Comparison of ENCODE assay signal across 9 cellular contexts in the genomic region with DNA sequence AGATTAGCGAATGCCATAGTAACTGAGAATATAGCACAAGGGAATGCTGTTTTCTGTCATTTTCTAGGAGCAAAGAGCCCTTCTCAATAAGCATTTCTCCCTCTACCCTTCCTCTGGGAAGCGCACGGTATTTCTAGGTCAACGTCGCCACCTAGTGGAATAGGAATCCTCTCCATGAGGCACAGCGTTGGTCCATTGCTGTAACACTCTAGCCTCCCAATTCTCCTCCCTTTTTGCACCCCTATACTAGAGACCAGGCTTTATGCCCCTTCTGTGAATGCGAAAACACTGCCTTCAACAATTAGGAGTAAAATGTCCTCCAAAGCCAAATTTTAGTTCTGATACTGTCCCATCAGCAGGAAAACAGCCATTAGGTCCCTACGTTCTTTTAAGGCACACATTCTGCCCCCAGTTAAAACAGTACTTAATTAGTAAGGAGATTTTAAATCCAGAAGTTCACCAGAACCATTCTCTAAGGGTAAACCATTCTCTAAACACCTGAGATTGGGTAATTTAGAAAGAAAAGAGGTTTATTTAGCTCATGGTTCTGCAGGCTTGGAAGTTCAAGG. TPM values are rescaled to one million over a fixed set of nuclear protein-coding genes. Genes with fewer than 3 reads are reported as not detected.
A peak's percentile ranks its signal among the peaks of the same experiment; 100 is the strongest.
DNase-seq lines count a peak whose midpoint lies in the region; ATAC-seq and TF ChIP-seq lines count a peak whose summit lies in the region.
"Had no signal": no experiment of that assay in that cellular context is flagged by ENCODE, and none has a peak within 500 bp of the region (broad histone marks: within the 10 kb centered on the region; RNA-seq: fewer than 3 reads in every experiment).

No MANE protein-coding gene starts in this region.

- H3K4me1 Mint-ChIP-seq in Calu3 (ENCODE audit: low read depth, unreplicated experiment): no peaks in the 10 kb centered on the region
- peaks cover 4% of the 10 kb centered on the region for H3K4me1 Mint-ChIP-seq in activated naive CD8-positive, alpha-beta T cell treated with anti-CD3 and anti-CD28 coated beads, Interleukin-2, amount 10 ng/mL, durations not matched to agents 7 days and 5 days
- H3K4me1 Mint-ChIP-seq in progenitor cell of endocrine pancreas (ENCODE audit: low read depth): no peaks in the 10 kb centered on the region

- WGBS in heart left ventricle, 4 donors: 10 to 13% (median 12%) methylated on average over 8 of the region's 8 CpGs

- POLR2A ChIA-PET in activated naive CD8-positive, alpha-beta T cell treated with anti-CD3 and anti-CD28 coated beads, Interleukin-2, amount 10 ng/mL, durations not matched to agents 7 days and 5 days (lab: Charles Lee): no interaction called here

- TF ChIP-seq CTCF in Calu3 (IDR thresholded peaks at IDR 0.05; ENCODE audit: unreplicated experiment) (peak; percentile 61), OCI-LY1 (IDR thresholded peaks at IDR 0.05; ENCODE audit: low read length) (peak; percentile 59), heart left ventricle (IDR thresholded peaks at IDR 0.05) (peak; percentile 60 to 82 (median 72)), progenitor cell of endocrine pancreas (IDR thresholded peaks at IDR 0.05; ENCODE audit: unreplicated experiment) (peak; percentile 83)

- H3K4me3 Mint-ChIP-seq in Calu3 (ENCODE audit: low read depth, unreplicated experiment): no peak overlapping the region
- H3K4me3 Mint-ChIP-seq in activated naive CD8-positive, alpha-beta T cell treated with anti-CD3 and anti-CD28 coated beads, Interleukin-2, amount 10 ng/mL, durations not matched to agents 7 days and 5 days: no peak overlapping the region
- H3K4me3 Mint-ChIP-seq in progenitor cell of endocrine pancreas (ENCODE audit: low read depth): peak overlapping the region; percentile 66

- H3K27ac ChIP-seq in OCI-LY1 (ENCODE audit: low read depth, low read length, poor library complexity, severe bottlenecking) (no peak overlapping the region), heart left ventricle (no peak overlapping the region)

- no peak overlapping the region for H3K9ac ChIP-seq in OCI-LY1 (ENCODE audit: low read length)

- no peaks in the 10 kb centered on the region for H3K36me3 ChIP-seq in OCI-LY1 (ENCODE audit: insufficient read depth, low read length)
- H3K36me3 ChIP-seq in heart left ventricle: no peaks in the 10 kb centered on the region

- H3K27me3 Mint-ChIP-seq in Calu3 (ENCODE audit: unreplicated experiment): peaks cover 32% of the 10 kb centered on the region
- peaks cover 10% of the 10 kb centered on the region for H3K27me3 Mint-ChIP-seq in activated naive CD8-positive, alpha-beta T cell treated with anti-CD3 and anti-CD28 coated beads, Interleukin-2, amount 10 ng/mL, durations not matched to agents 7 days and 5 days
- H3K27me3 Mint-ChIP-seq in progenitor cell of endocrine pancreas: peaks cover 6% of the 10 kb centered on the region

- H3K9me3 ChIP-seq in OCI-LY1 (ENCODE audit: low read length) (no peaks in the 10 kb centered on the region), heart left ventricle (no peaks in the 10 kb centered on the region)

- CTCF ChIA-PET in Calu3 (lab: Charles Lee): no interaction called here

- H3K79me2 ChIP-seq in OCI-LY1 (ENCODE audit: insufficient read depth, low read length): no peaks in the 10 kb centered on the region

- H3F3A ChIP-seq in OCI-LY1 (ENCODE audit: insufficient read depth, low read length): no peaks in the 10 kb centered on the region

- no peak overlapping the region for H2AFZ ChIP-seq in OCI-LY1 (ENCODE audit: low read length)

- intact Hi-C loops in Calu3 (cut with micrococcal nuclease; ENCODE audit: unreplicated experiment) (loop anchor here (1.0 to 5.0 kb wide), 2 partner anchors 150 to 247 kb away; partner anchors contain the start of gene CHEK1), heart left ventricle (cut with DNase I) (loop anchor here in 8 of 10 donors (5.0 to 10.0 kb wide), 6 partner anchors 247 to 920 kb away; partner anchors contain the start of genes CHEK1 (in 5 of the 8), CCDC15 (in 1 of the 8) and EI24 (in 1 of the 8))

- H3K9me2 ChIP-seq in OCI-LY1 (ENCODE audit: low read depth, low read length): no peaks in the 10 kb centered on the region

- H3K4me1 ChIP-seq in OCI-LY1 (ENCODE audit: insufficient read depth, low read length, severe bottlenecking) (no peaks in the 10 kb centered on the region), heart left ventricle (no peaks in the 10 kb centered on the region)

- H3K4me2 ChIP-seq in OCI-LY1 (ENCODE audit: low read length): no peak overlapping the region

- TF ChIP-seq POLR2A in heart left ventricle (IDR thresholded peaks at IDR 0.05): no peak

- H3K9me3 Mint-ChIP-seq in Calu3 (ENCODE audit: low read depth, unreplicated experiment) (peaks cover 5% of the 10 kb centered on the region), progenitor cell of endocrine pancreas (ENCODE audit: low read depth) (peaks cover 6% of the 10 kb centered on the region)
- no peaks in the 10 kb centered on the region for H3K9me3 Mint-ChIP-seq in activated naive CD8-positive, alpha-beta T cell treated with anti-CD3 and anti-CD28 coated beads, Interleukin-2, amount 10 ng/mL, durations not matched to agents 7 days and 5 days

- H3K27me3 ChIP-seq in OCI-LY1 (ENCODE audit: insufficient read depth, low read length) (no peaks in the 10 kb centered on the region), heart left ventricle (no peaks in the 10 kb centered on the region)

- no peak overlapping the region for H3K4me3 ChIP-seq in OCI-LY1 (ENCODE audit: low read depth, low read length, poor library complexity, severe bottlenecking)
- peak overlapping the region in 8 of 12 donors; percentile 12 to 38 (median 28) for H3K4me3 ChIP-seq in heart left ventricle

- ATAC-seq in GM19351 (IDR thresholded peaks at IDR 0.05; ENCODE audit: unreplicated experiment): peak; percentile 85
- ATAC-seq in activated naive CD8-positive, alpha-beta T cell treated with anti-CD3 and anti-CD28 coated beads, Interleukin-2, amount 10 ng/mL, durations not matched to agents 7 days and 5 days (ENCODE audit: low read depth): peak; percentile 78
- ATAC-seq in heart left ventricle: peak in 3 of 4 donors; percentile 91 to 98 (median 93)
- no peak for ATAC-seq in HG03439 (IDR thresholded peaks at IDR 0.05; ENCODE audit: unreplicated experiment)

- H3K36me3 Mint-ChIP-seq in Calu3 (ENCODE audit: insufficient read depth, unreplicated experiment): no peaks in the 10 kb centered on the region
- no peaks in the 10 kb centered on the region for H3K36me3 Mint-ChIP-seq in activated naive CD8-positive, alpha-beta T cell treated with anti-CD3 and anti-CD28 coated beads, Interleukin-2, amount 10 ng/mL, durations not matched to agents 7 days and 5 days
- no peaks in the 10 kb centered on the region for H3K36me3 Mint-ChIP-seq in progenitor cell of endocrine pancreas (ENCODE audit: insufficient read depth)

- no TSS peak for BruUV-seq in Calu3 (replicated peaks; lab: Mats Ljungman, UMichigan)

- DNase-seq in Calu3 (peak; percentile 59), HUDEP-2 (lab: John Stamatoyannopoulos, UW; ENCODE audit: unreplicated experiment in 76 of 76) (peak in 49 of 76 experiments; percentile 3 to 63 (median 27)), heart left ventricle (peak in 4 of 5 donors; percentile 41 to 55 (median 48)), progenitor cell of endocrine pancreas (ENCODE audit: low spot score, unreplicated experiment) (peak; percentile 52)
- no peak for DNase-seq in activated naive CD8-positive, alpha-beta T cell treated with anti-CD3 and anti-CD28 coated beads, Interleukin-2, amount 10 ng/mL, durations not matched to agents 7 days and 5 days

- H3K27ac Mint-ChIP-seq in Calu3 (ENCODE audit: unreplicated experiment): no peak overlapping the region
- no peak overlapping the region for H3K27ac Mint-ChIP-seq in activated naive CD8-positive, alpha-beta T cell treated with anti-CD3 and anti-CD28 coated beads, Interleukin-2, amount 10 ng/mL, durations not matched to agents 7 days and 5 days
- no peak overlapping the region for H3K27ac Mint-ChIP-seq in progenitor cell of endocrine pancreas

- H4K20me1 ChIP-seq in OCI-LY1 (ENCODE audit: insufficient read depth, low read length): no peaks in the 10 kb centered on the region

RNA-seq across cellular contexts. Expression of gene HYLS1, which starts 12.8 kb away (rescaled TPM):
- total RNA-seq in Calu3 (2022) (2.0 and 2.1 TPM in 2 replicates), heart left ventricle (1 to 10 TPM; 3.4 to 6.9 (median 4.5) TPM), progenitor cell of endocrine pancreas (7.7 and 7.9 TPM in 2 replicates)
- 10 to 100 TPM in 1 of 2 experiments, 1 to 10 TPM in 1; 9.6 to 10.4 TPM for total RNA-seq in activated naive CD8-positive, alpha-beta T cell treated with anti-CD3 and anti-CD28 coated beads, Interleukin-2, amount 10 ng/mL, durations not matched to agents 7 days and 5 days
- 1 to 10 TPM; 3.0 to 3.5 TPM for polyA plus RNA-seq in heart left ventricle

RNA-seq across cellular contexts. Expression of gene PUS3, which starts 28.4 kb away (rescaled TPM):
- 9.5 and 10.4 TPM in 2 replicates for total RNA-seq in Calu3 (2022)
- 10 to 100 TPM; 10.1 to 10.9 TPM for total RNA-seq in activated naive CD8-positive, alpha-beta T cell treated with anti-CD3 and anti-CD28 coated beads, Interleukin-2, amount 10 ng/mL, durations not matched to agents 7 days and 5 days
- total RNA-seq in heart left ventricle: 1 to 10 TPM; 5.4 to 9.4 (median 8.3) TPM
- polyA plus RNA-seq in heart left ventricle: 10 to 100 TPM in 1 of 2 donors, 1 to 10 TPM in 1; 6.6 to 11.0 TPM
- total RNA-seq in progenitor cell of endocrine pancreas: 12.4 and 12.7 TPM in 2 replicates

RNA-seq across cellular contexts. Expression of gene DDX25, which starts 29.7 kb away (rescaled TPM):
- total RNA-seq in Calu3 (2022): not detected in 2 replicates
- not detected for total RNA-seq in activated naive CD8-positive, alpha-beta T cell treated with anti-CD3 and anti-CD28 coated beads, Interleukin-2, amount 10 ng/mL, durations not matched to agents 7 days and 5 days
- total RNA-seq in heart left ventricle: not detected
- not detected for polyA plus RNA-seq in heart left ventricle
- total RNA-seq in progenitor cell of endocrine pancreas: 3.0 and 3.8 TPM in 2 replicates

RNA-seq across cellular contexts. Expression of gene PATE4, which starts 41.5 kb away (rescaled TPM):
- total RNA-seq in Calu3 (2022) (not detected in 2 replicates), heart left ventricle (not detected), progenitor cell of endocrine pancreas (not detected in 2 replicates)
- not detected for total RNA-seq in activated naive CD8-positive, alpha-beta T cell treated with anti-CD3 and anti-CD28 coated beads, Interleukin-2, amount 10 ng/mL, durations not matched to agents 7 days and 5 days
- polyA plus RNA-seq in heart left ventricle: not detected
- total RNA-seq: urinary bladder had no signal
- polyA plus RNA-seq: urinary bladder had no signal
